In the genomic region with DNA sequence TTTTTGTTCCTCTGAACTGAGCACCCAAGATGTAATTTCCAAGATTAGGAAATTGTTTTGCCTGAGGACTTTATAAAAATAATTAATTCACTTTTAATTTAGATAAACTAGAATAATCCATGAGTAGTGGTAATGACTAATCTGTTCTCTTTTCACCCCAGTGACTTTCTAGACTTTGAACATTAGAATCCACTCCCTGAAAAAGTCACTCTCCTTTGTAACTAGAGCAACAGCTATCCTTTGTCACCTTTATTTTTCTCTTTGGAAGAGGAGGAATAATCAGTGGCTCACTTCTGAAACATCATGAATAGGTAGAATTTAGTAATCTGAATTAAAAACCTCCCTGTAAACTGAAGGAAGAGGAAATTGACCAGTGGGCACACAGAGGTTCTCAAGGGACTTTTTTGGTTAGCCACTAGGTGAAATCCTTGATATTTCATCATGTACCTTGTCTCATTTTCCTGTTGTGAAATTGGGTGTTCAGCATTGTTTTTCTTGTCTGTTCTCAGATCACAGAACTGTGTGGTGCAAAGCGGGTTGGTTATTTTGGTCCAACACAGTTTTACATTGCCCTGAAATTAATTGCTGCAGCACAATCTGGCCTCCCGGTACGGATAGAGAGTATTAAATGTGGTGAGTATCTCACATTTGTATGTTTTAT, we compare ENCODE assay signal across 20 cellular contexts. TPM values are rescaled to one million over a fixed set of nuclear protein-coding genes. Genes with fewer than 3 reads are reported as not detected.
DNase-seq lines count a peak whose midpoint lies in the region; ATAC-seq, FAIRE-seq and TF ChIP-seq lines count a peak whose summit lies in the region.
"Had no signal": no experiment of that assay in that cellular context is flagged by ENCODE, and none has a peak within 500 bp of the region (broad histone marks: within the 10 kb centered on the region; RNA-seq: fewer than 3 reads in every experiment).

No MANE protein-coding gene starts in this region.

- ATAC-seq in left lobe of liver (peak; percentile 69), Right ventricle myocardium inferior (no peak), upper lobe of left lung (ENCODE audit: low FRiP score in 2 of 2) (no peak)
- ATAC-seq: left colon had no signal

- H3K36me3 ChIP-seq in ACC112 (ENCODE audit: insufficient read depth, low read length): no peaks in the 10 kb centered on the region
- no peaks in the 10 kb centered on the region for H3K36me3 ChIP-seq in upper lobe of left lung
- H3K36me3 ChIP-seq: colonic mucosa had no signal

- H3K79me2 ChIP-seq in ACC112 (ENCODE audit: control insufficient read depth, insufficient read depth, low read length, unreplicated experiment): no peaks in the 10 kb centered on the region

- intact Hi-C loops in Right ventricle myocardium inferior (cut with DNase I): loop anchor here (5.0 kb wide), 1 partner anchor 41 kb away; no protein-coding TSS in a partner anchor

- TF ChIP-seq CTCF in choroid plexus epithelial cell (conservative IDR thresholded peaks at IDR 0.05; ENCODE audit: low read depth, low read length): no peak
- TF ChIP-seq CTCF in upper lobe of left lung (IDR thresholded peaks at IDR 0.05): no peak

- H3K27me3 ChIP-seq in ACC112 (ENCODE audit: insufficient read depth, low read length) (no peaks in the 10 kb centered on the region), upper lobe of left lung (no peaks in the 10 kb centered on the region)
- H3K27me3 ChIP-seq: colonic mucosa had no signal

- H2AFZ ChIP-seq in ACC112 (ENCODE audit: low read length, unreplicated experiment): no peak overlapping the region

- TF ChIP-seq EP300 in upper lobe of left lung (IDR thresholded peaks at IDR 0.05): no peak

- H3K9me3 ChIP-seq in upper lobe of left lung: no peaks in the 10 kb centered on the region
- H3K9me3 ChIP-seq: colonic mucosa had no signal

- FAIRE-seq in frontal cortex (lab: Jason Lieb, UNC): no peak

- DNase-seq in NOMO-1 (lab: John Stamatoyannopoulos, UW; ENCODE audit: unreplicated experiment in 2 of 2) (peak; percentile 72 to 93), choroid plexus epithelial cell (ENCODE audit: low read depth) (peak; percentile 23), left lobe of liver (ENCODE audit: low spot score) (no peak), Right ventricle myocardium inferior (ENCODE audit: missing footprints) (no peak), frontal cortex (ENCODE audit: low spot score in 2 of 2) (no peak), upper lobe of left lung (no peak), foreskin melanocyte (no peak)
- DNase-seq: ACHN; activated T-cell treated with anti-CD3 and anti-CD28 coated beads for 4 hours; aorta; CD4-positive, alpha-beta memory T cell; colonic mucosa; DMS53; foreskin fibroblast; left colon; NCI-H2029; Right ventricle myocardium superior; stimulated activated CD4-positive, alpha-beta T cell treated with anti-CD3 and anti-CD28 coated beads, Interleukin-15, amount 100 ng/mL, for 24 hours had no signal

- H3K4me3 ChIP-seq in ACC112 (ENCODE audit: low read depth, low read length) (no peak overlapping the region), choroid plexus epithelial cell (ENCODE audit: low read depth, low read length) (no peak overlapping the region), upper lobe of left lung (no peak overlapping the region)
- H3K4me3 ChIP-seq: colonic mucosa had no signal

- TF ChIP-seq POLR2A in upper lobe of left lung (IDR thresholded peaks at IDR 0.05): no peak

- H3K4me1 ChIP-seq in ACC112 (ENCODE audit: control insufficient read depth, insufficient read depth, low read length, unreplicated experiment) (peaks cover 14% of the 10 kb centered on the region), upper lobe of left lung (no peaks in the 10 kb centered on the region)
- H3K4me1 ChIP-seq: colonic mucosa had no signal

- peak overlapping the region; percentile 65 for H3K27ac ChIP-seq in ACC112 (ENCODE audit: low read depth, low read length)
- peak overlapping the region in 1 of 4 donors; percentile 51 for H3K27ac ChIP-seq in upper lobe of left lung
- H3K27ac ChIP-seq: colonic mucosa had no signal

- WGBS in upper lobe of left lung, 2 donors: 85 to 90% methylated on average over 3 of the region's 3 CpGs

RNA-seq across cellular contexts. Expression of a gene that starts 59.4 kb away (rescaled TPM):
- total RNA-seq in left lobe of liver: 19.1 TPM
- total RNA-seq in Right ventricle myocardium inferior: 10.1 TPM
- 31.4 TPM for total RNA-seq in frontal cortex
- 10 to 100 TPM; 17.0 to 47.0 (median 29.4) TPM for total RNA-seq in upper lobe of left lung
- total RNA-seq: T-helper 1 cell treated with Interleukin-12 subunit alpha and Interleukin-12 subunit beta and Interleukin-4 antibody, amounts not matched to agents 30 ng/mL and 1 ng/mL, for 36 hours had no signal

Comparison
In these comparisons a context has a peak if more than half of its experiments do, and no peak if none do; other contexts are left out.
1. DNase-seq: peak in NOMO-1 (2 of 2) and choroid plexus epithelial cell (single experiment); none in left lobe of liver (single experiment), Right ventricle myocardium inferior (single experiment), frontal cortex (0 of 2), upper lobe of left lung (0 of 2) and foreskin melanocyte (single experiment).